12 cellular contexts compared by ENCODE assay signal in genomic region chr22:40076702-40077645, GRCh38.
DNase-seq lines count a peak whose midpoint lies in the region; ATAC-seq and TF ChIP-seq lines count a peak whose summit lies in the region.
"Had no signal": no experiment of that assay in that cellular context is flagged by ENCODE, and none has a peak within 500 bp of the region (broad histone marks: within the 10 kb centered on the region; RNA-seq: fewer than 3 reads in every experiment).

No MANE protein-coding gene starts in this region.

- DNase-seq in activated CD4-positive, alpha-beta memory T cell treated with anti-CD3 and anti-CD28 coated beads for 36 hours = no peak
- DNase-seq in activated CD4-positive, alpha-beta memory T cell treated with anti-CD3 and anti-CD28 coated beads, Interleukin-2, amount 10 ng/mL, durations not matched to agents 7 days and 5 days = no peak
- DNase-seq in OCI-M1 (lab: John Stamatoyannopoulos, UW) (peak; percentile 65), choroid plexus epithelial cell (ENCODE audit: low read depth) (peak; percentile 7), renal cortical epithelial cell (ENCODE audit: low read depth) (peak; percentile 27)
- DNase-seq: anterior cingulate cortex; NCI-H1417 treated with DMSO at 0.1 percent for 48 hours; NK-92 treated with Interleukin-12 subunit alpha and Interleukin-12 subunit beta, amount 100 ng/mL, for 24 hours had no signal

- no peaks in the 10 kb centered on the region for H3K27me3 Mint-ChIP-seq in activated CD4-positive, alpha-beta memory T cell treated with anti-CD3 and anti-CD28 coated beads for 36 hours
- H3K27me3 Mint-ChIP-seq in activated CD4-positive, alpha-beta memory T cell treated with anti-CD3 and anti-CD28 coated beads, Interleukin-2, amount 10 ng/mL, durations not matched to agents 7 days and 5 days = no peaks in the 10 kb centered on the region

- intact Hi-C loops in activated CD4-positive, alpha-beta memory T cell treated with anti-CD3 and anti-CD28 coated beads for 36 hours (cut with micrococcal nuclease) = no loop called here

- H3K36me3 Mint-ChIP-seq in activated CD4-positive, alpha-beta memory T cell treated with anti-CD3 and anti-CD28 coated beads for 36 hours = no peaks in the 10 kb centered on the region
- no peaks in the 10 kb centered on the region for H3K36me3 Mint-ChIP-seq in activated CD4-positive, alpha-beta memory T cell treated with anti-CD3 and anti-CD28 coated beads, Interleukin-2, amount 10 ng/mL, durations not matched to agents 7 days and 5 days (ENCODE audit: low read depth)

- CTCF ChIA-PET in activated CD4-positive, alpha-beta memory T cell treated with anti-CD3 and anti-CD28 coated beads for 36 hours (lab: Charles Lee) = no interaction called here
- CTCF ChIA-PET in activated CD4-positive, alpha-beta memory T cell treated with anti-CD3 and anti-CD28 coated beads, Interleukin-2, amount 10 ng/mL, durations not matched to agents 7 days and 5 days (lab: Charles Lee) = interaction anchor here (0.6 to 0.8 kb wide), 2 partner anchors 65 to 176 kb away, joined by 3 to 4 read pairs; no protein-coding TSS in a partner anchor

- peaks cover 42% of the 10 kb centered on the region for H3K4me1 Mint-ChIP-seq in activated CD4-positive, alpha-beta memory T cell treated with anti-CD3 and anti-CD28 coated beads for 36 hours (ENCODE audit: low read depth)
- H3K4me1 Mint-ChIP-seq in activated CD4-positive, alpha-beta memory T cell treated with anti-CD3 and anti-CD28 coated beads, Interleukin-2, amount 10 ng/mL, durations not matched to agents 7 days and 5 days = peaks cover 23% of the 10 kb centered on the region

- POLR2A ChIA-PET in activated CD4-positive, alpha-beta memory T cell treated with anti-CD3 and anti-CD28 coated beads for 36 hours (lab: Charles Lee) = interaction anchor here (0.6 kb wide), 1 partner anchor 16 kb away, joined by 4 read pairs; no protein-coding TSS in a partner anchor
- POLR2A ChIA-PET in activated CD4-positive, alpha-beta memory T cell treated with anti-CD3 and anti-CD28 coated beads, Interleukin-2, amount 10 ng/mL, durations not matched to agents 7 days and 5 days (lab: Charles Lee) = interaction anchor here (0.9 to 1.1 kb wide), 3 partner anchors 21 to 101 kb away, joined by 3 to 4 read pairs (median 4); partner anchors contain the start of gene TNRC6B

- no peak for TF ChIP-seq POLR2A in GM18505 (IDR thresholded peaks at IDR 0.05; ENCODE audit: borderline replicate concordance, extremely low read depth, insufficient read depth, insufficient read length)

- H3K27ac Mint-ChIP-seq in activated CD4-positive, alpha-beta memory T cell treated with anti-CD3 and anti-CD28 coated beads for 36 hours = peak overlapping the region; percentile 21
- no peak overlapping the region for H3K27ac Mint-ChIP-seq in activated CD4-positive, alpha-beta memory T cell treated with anti-CD3 and anti-CD28 coated beads, Interleukin-2, amount 10 ng/mL, durations not matched to agents 7 days and 5 days

- ATAC-seq in GM18505 (IDR thresholded peaks at IDR 0.05; ENCODE audit: unreplicated experiment) (no peak), GM18517 (IDR thresholded peaks at IDR 0.05; ENCODE audit: unreplicated experiment) (no peak), HG02642 (IDR thresholded peaks at IDR 0.05; ENCODE audit: poor library complexity, unreplicated experiment) (no peak)

- peak overlapping the region; percentile 47 for H3K4me3 Mint-ChIP-seq in activated CD4-positive, alpha-beta memory T cell treated with anti-CD3 and anti-CD28 coated beads for 36 hours
- no peak overlapping the region for H3K4me3 Mint-ChIP-seq in activated CD4-positive, alpha-beta memory T cell treated with anti-CD3 and anti-CD28 coated beads, Interleukin-2, amount 10 ng/mL, durations not matched to agents 7 days and 5 days

- no peak overlapping the region for H3K4me3 ChIP-seq in choroid plexus epithelial cell (ENCODE audit: low read depth, low read length)
- H3K4me3 ChIP-seq: suprapubic skin had no signal

- no peaks in the 10 kb centered on the region for H3K9me3 Mint-ChIP-seq in activated CD4-positive, alpha-beta memory T cell treated with anti-CD3 and anti-CD28 coated beads for 36 hours
- no peaks in the 10 kb centered on the region for H3K9me3 Mint-ChIP-seq in activated CD4-positive, alpha-beta memory T cell treated with anti-CD3 and anti-CD28 coated beads, Interleukin-2, amount 10 ng/mL, durations not matched to agents 7 days and 5 days

- TF ChIP-seq CTCF in choroid plexus epithelial cell (conservative IDR thresholded peaks at IDR 0.05; ENCODE audit: low read depth, low read length) = no peak

Comparison
In these comparisons a context has a peak if more than half of its experiments do, and no peak if none do; other contexts are left out.
1. DNase-seq: peak in OCI-M1 (single experiment), choroid plexus epithelial cell (single experiment) and renal cortical epithelial cell (single experiment); none in activated CD4-positive, alpha-beta memory T cell treated with anti-CD3 and anti-CD28 coated beads for 36 hours (single experiment) and activated CD4-positive, alpha-beta memory T cell treated with anti-CD3 and anti-CD28 coated beads, Interleukin-2, amount 10 ng/mL, durations not matched to agents 7 days and 5 days (single experiment).